Comparison of ENCODE assay signal across 10 cellular contexts in the genomic region with DNA sequence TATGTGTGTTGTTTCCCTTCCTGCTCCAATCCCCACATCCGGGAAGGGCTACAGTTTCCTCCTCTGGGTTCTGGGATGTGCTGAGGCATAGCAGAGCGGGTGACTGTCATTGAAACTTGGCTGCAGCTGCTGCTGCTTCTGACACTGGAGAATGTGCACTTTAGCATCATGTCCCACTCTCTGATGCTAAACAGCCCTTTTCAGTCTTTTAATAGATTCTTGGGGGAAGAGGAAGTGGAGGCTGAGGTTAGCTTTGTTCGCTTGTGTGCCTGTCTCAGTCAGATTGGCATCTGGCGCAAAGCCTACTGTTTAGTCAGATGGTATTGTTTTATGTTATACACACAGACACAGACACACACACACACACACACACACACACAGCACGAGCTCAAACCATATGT.
A peak's percentile ranks its signal among the peaks of the same experiment; 100 is the strongest.
DNase-seq lines count a peak whose midpoint lies in the region; ATAC-seq and TF ChIP-seq lines count a peak whose summit lies in the region.
"Had no signal": no experiment of that assay in that cellular context is flagged by ENCODE, and none has a peak within 500 bp of the region (broad histone marks: within the 10 kb centered on the region; RNA-seq: fewer than 3 reads in every experiment).

No MANE protein-coding gene starts in this region.

- H3K79me2 ChIP-seq in ACC112 (ENCODE audit: control insufficient read depth, insufficient read depth, low read length, unreplicated experiment) = no peaks in the 10 kb centered on the region

- no peaks in the 10 kb centered on the region for H3K36me3 ChIP-seq in ACC112 (ENCODE audit: insufficient read depth, low read length)

- DNase-seq in LHCN-M2 (ENCODE audit: low read depth) (peak; percentile 91), epithelial cell of esophagus (ENCODE audit: low read depth) (peak; percentile 62), mesothelial cell of epicardium (ENCODE audit: low spot score in 2 of 2, unreplicated experiment in 2 of 2) (no peak), NCI-H187 treated with DMSO at 0.1 percent for 48 hours (lab: John Stamatoyannopoulos, UW) (no peak)
- DNase-seq in activated T-cell treated with anti-CD3 and anti-CD28 coated beads, Interleukin-2, amount 50 U/mL, for 4 hours = no peak
- DNase-seq: body of pancreas, NCI-H1436 had no signal

- peak; percentile 55 for ATAC-seq in GM19324 (IDR thresholded peaks at IDR 0.05; ENCODE audit: low FRiP score, unreplicated experiment)
- no peak for ATAC-seq in GM18519 (IDR thresholded peaks at IDR 0.05; ENCODE audit: low FRiP score, unreplicated experiment)
- ATAC-seq in activated T-cell treated with anti-CD3 and anti-CD28 coated beads, Interleukin-2, amount 50 U/mL, for 4 hours = no peak
- ATAC-seq: body of pancreas had no signal

- no peak for TF ChIP-seq CTCF in epithelial cell of esophagus (IDR thresholded peaks at IDR 0.05; ENCODE audit: insufficient read depth, low read depth, low read length, missing control alignments)
- no peak for TF ChIP-seq CTCF in mesothelial cell of epicardium (IDR thresholded peaks at IDR 0.05; ENCODE audit: unreplicated experiment)

- H2AFZ ChIP-seq in ACC112 (ENCODE audit: low read length, unreplicated experiment) = no peak overlapping the region

- peaks cover 11% of the 10 kb centered on the region for H3K9me3 Mint-ChIP-seq in mesothelial cell of epicardium
- H3K9me3 Mint-ChIP-seq in activated T-cell treated with anti-CD3 and anti-CD28 coated beads, Interleukin-2, amount 50 U/mL, for 4 hours = no peaks in the 10 kb centered on the region

- peaks cover 60% of the 10 kb centered on the region for H3K4me1 ChIP-seq in ACC112 (ENCODE audit: control insufficient read depth, insufficient read depth, low read length, unreplicated experiment)
- H3K4me1 ChIP-seq: body of pancreas had no signal

- H3K27me3 Mint-ChIP-seq in mesothelial cell of epicardium (ENCODE audit: low read depth) = no peaks in the 10 kb centered on the region
- H3K27me3 Mint-ChIP-seq in activated T-cell treated with anti-CD3 and anti-CD28 coated beads, Interleukin-2, amount 50 U/mL, for 4 hours (ENCODE audit: low read depth) = peaks cover 2% of the 10 kb centered on the region

- H3K4me3 Mint-ChIP-seq in mesothelial cell of epicardium = no peak overlapping the region
- no peak overlapping the region for H3K4me3 Mint-ChIP-seq in activated T-cell treated with anti-CD3 and anti-CD28 coated beads, Interleukin-2, amount 50 U/mL, for 4 hours

- no peaks in the 10 kb centered on the region for H3K27me3 ChIP-seq in ACC112 (ENCODE audit: insufficient read depth, low read length)
- H3K27me3 ChIP-seq: body of pancreas had no signal

- no peak overlapping the region for H3K4me3 ChIP-seq in ACC112 (ENCODE audit: low read depth, low read length)
- no peak overlapping the region for H3K4me3 ChIP-seq in epithelial cell of esophagus (ENCODE audit: low read length)
- H3K4me3 ChIP-seq: body of pancreas had no signal

- H3K36me3 Mint-ChIP-seq in mesothelial cell of epicardium = no peaks in the 10 kb centered on the region
- no peaks in the 10 kb centered on the region for H3K36me3 Mint-ChIP-seq in activated T-cell treated with anti-CD3 and anti-CD28 coated beads, Interleukin-2, amount 50 U/mL, for 4 hours (ENCODE audit: insufficient read depth)

- no peak overlapping the region for H3K27ac Mint-ChIP-seq in mesothelial cell of epicardium

- H3K4me1 Mint-ChIP-seq in mesothelial cell of epicardium = peaks cover 32% of the 10 kb centered on the region
- H3K4me1 Mint-ChIP-seq in activated T-cell treated with anti-CD3 and anti-CD28 coated beads, Interleukin-2, amount 50 U/mL, for 4 hours (ENCODE audit: low read depth) = no peaks in the 10 kb centered on the region

- peak overlapping the region; percentile 68; the same call in 1 of the 2 replicates for H3K27ac ChIP-seq in ACC112 (ENCODE audit: low read depth, low read length)
- H3K27ac ChIP-seq: body of pancreas had no signal

Comparison
In these comparisons a context has a peak if more than half of its experiments do, and no peak if none do; other contexts are left out.
1. DNase-seq: peak in LHCN-M2 (single experiment) and epithelial cell of esophagus (single experiment); none in mesothelial cell of epicardium (0 of 2), NCI-H187 treated with DMSO at 0.1 percent for 48 hours (single experiment) and activated T-cell treated with anti-CD3 and anti-CD28 coated beads, Interleukin-2, amount 50 U/mL, for 4 hours (single experiment).